ENCODE assay signal across 1 cellular context in genomic region chr7:47506716-47507354, GRCh38.
TF ChIP-seq lines count a peak whose summit lies in the region.

No MANE protein-coding gene starts in this region.

TF ChIP-seq in IMR-90, 13 proteins besides CTCF, POLR2A, EP300 and RAD21:
- TF ChIP-seq SMC3 (IDR thresholded peaks at IDR 0.05; ENCODE audit: low read depth, low read length) = no peak
